In the genomic region with DNA sequence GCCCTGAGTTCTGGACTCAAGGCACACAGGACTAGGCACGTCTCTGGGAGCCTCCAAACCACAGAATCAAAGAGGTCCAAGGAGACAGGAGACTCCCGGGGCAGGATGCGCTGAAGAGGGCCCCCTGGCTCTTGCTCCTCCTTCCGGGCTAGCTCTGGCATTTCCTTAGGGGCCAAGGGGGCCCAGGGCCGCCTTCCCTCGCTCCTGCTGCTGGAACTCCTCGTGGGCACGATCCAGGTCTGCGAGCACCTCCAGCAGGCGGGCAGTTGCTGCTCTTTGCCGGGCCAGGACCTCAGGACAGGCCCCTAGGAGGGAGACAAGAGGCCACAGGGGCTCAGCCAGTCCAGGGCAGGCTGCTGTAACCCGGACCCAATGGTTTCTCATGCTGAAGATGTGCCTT, we compare ENCODE assay signal across 1 cellular context.
A peak's percentile ranks its signal among the peaks of the same experiment; 100 is the strongest.
TF ChIP-seq lines count a peak whose summit lies in the region.

No MANE protein-coding gene starts in this region.

TF ChIP-seq in GM12878, 131 proteins besides CTCF, POLR2A, EP300 and RAD21:
- TF ChIP-seq POU2F2 (IDR thresholded peaks at IDR 0.05; ENCODE audit: borderline replicate concordance, low read depth, low read length) (0 out of 3 replicates have a peak, but pooled peaks have one; percentile 16), BACH1 (IDR thresholded peaks at IDR 0.05; ENCODE audit: borderline replicate concordance) (no peak), RAD51 (IDR thresholded peaks at IDR 0.05) (no peak)
- TF ChIP-seq, protein P1, sequence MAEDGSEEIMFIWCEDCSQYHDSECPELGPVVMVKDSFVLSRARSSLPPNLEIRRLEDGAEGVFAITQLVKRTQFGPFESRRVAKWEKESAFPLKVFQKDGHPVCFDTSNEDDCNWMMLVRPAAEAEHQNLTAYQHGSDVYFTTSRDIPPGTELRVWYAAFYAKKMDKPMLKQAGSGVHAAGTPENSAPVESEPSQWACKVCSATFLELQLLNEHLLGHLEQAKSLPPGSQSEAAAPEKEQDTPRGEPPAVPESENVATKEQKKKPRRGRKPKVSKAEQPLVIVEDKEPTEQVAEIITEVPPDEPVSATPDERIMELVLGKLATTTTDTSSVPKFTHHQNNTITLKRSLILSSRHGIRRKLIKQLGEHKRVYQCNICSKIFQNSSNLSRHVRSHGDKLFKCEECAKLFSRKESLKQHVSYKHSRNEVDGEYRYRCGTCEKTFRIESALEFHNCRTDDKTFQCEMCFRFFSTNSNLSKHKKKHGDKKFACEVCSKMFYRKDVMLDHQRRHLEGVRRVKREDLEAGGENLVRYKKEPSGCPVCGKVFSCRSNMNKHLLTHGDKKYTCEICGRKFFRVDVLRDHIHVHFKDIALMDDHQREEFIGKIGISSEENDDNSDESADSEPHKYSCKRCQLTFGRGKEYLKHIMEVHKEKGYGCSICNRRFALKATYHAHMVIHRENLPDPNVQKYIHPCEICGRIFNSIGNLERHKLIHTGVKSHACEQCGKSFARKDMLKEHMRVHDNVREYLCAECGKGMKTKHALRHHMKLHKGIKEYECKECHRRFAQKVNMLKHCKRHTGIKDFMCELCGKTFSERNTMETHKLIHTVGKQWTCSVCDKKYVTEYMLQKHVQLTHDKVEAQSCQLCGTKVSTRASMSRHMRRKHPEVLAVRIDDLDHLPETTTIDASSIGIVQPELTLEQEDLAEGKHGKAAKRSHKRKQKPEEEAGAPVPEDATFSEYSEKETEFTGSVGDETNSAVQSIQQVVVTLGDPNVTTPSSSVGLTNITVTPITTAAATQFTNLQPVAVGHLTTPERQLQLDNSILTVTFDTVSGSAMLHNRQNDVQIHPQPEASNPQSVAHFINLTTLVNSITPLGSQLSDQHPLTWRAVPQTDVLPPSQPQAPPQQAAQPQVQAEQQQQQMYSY (CRISPR knock-in tag; IDR thresholded peaks at IDR 0.05) = no peak
